In the genomic region with DNA sequence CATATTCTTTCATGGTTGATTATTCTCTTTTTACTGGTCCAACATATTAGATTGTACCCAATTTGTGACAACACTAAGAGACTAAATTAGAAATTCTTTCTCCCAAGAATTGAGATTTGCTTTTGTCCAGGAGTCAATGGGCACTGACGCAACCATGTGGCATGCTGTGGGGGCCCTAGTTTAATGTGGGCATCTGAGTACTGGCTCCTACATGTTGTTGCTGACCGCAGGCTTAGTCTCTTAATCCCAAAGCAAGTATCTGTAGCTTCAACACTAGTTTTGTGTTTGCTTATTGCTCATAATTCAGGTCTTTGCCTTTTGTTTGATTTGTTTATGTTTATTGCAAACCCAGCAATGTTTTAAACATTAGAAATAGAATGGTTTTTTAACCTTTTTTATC, we compare ENCODE assay signal across 31 cellular contexts.
"Had no signal": no experiment of that assay in that cellular context is flagged by ENCODE, and none has a peak within 500 bp of the region (broad histone marks: within the 10 kb centered on the region; RNA-seq: fewer than 3 reads in every experiment).

No MANE protein-coding gene starts in this region.

- H3K36me3 ChIP-seq: adrenal gland, brain microvascular endothelial cell, breast epithelium had no signal

- H3K4me3 ChIP-seq: adrenal gland, body of pancreas, breast epithelium had no signal

- DNase-seq: activated B cell treated with CpG ODN at 0.5 μM for 24 hours; activated CD4-positive, alpha-beta memory T cell treated with anti-CD3 and anti-CD28 coated beads for 36 hours; activated CD4-positive, alpha-beta T cell treated with anti-CD3 and anti-CD28 coated beads for 4 hours; activated CD4-positive, alpha-beta T cell treated with anti-CD3 and anti-CD28 coated beads, Interleukin-2, amount 10 ng/mL, durations not matched to agents 24 days and 14 days; activated CD4-positive, alpha-beta T cell treated with anti-CD3 and anti-CD28 coated beads, Interleukin-2, amount 50 U/mL, for 1 hour; activated CD4-positive, alpha-beta T cell treated with anti-CD3 and anti-CD28 coated beads, Interleukin-2, amount 50 U/mL, for 4 hours; activated CD4-positive, CD25-positive, alpha-beta regulatory T cell treated with anti-CD3 and anti-CD28 coated beads, Interleukin-2, amount 50 U/mL, for 72 hours; activated CD8-positive, alpha-beta memory T cell treated with anti-CD3 and anti-CD28 coated beads, Interleukin-2, amount 50 U/mL, for 4 hours; activated CD8-positive, alpha-beta T cell treated with anti-CD3 and anti-CD28 coated beads for 36 hours; activated effector memory CD4-positive, alpha-beta T cell treated with anti-CD3 and anti-CD28 coated beads, Interleukin-2, amount 50 U/mL, for 16 hours; activated gamma-delta T cell treated with Interleukin-2 at 50 U/mL for 16 hours; activated naive CD4-positive, alpha-beta T cell; activated naive CD4-positive, alpha-beta T cell treated with anti-CD3 and anti-CD28 coated beads for 36 hours; activated naive CD4-positive, alpha-beta T cell treated with anti-CD3 and anti-CD28 coated beads, Interleukin-2, amount 50 U/mL, for 16 hours; activated naive CD8-positive, alpha-beta T cell treated with anti-CD3 and anti-CD28 coated beads for 36 hours; activated T-cell treated with anti-CD3 and anti-CD28 coated beads for 4 hours; activated T-cell treated with anti-CD3 and anti-CD28 coated beads, Interleukin-2, amount 50 U/mL, for 1 hour; activated T-cell treated with anti-CD3 and anti-CD28 coated beads, Interleukin-2, amount 50 U/mL, for 4 hours; activated T-cell treated with anti-CD3 and anti-CD28 coated beads, Interleukin-2, amount 50 U/mL, for 72 hours; adrenal gland; amniotic stem cell; aorta; body of pancreas; brain microvascular endothelial cell; central memory CD4-positive, alpha-beta T cell; T-helper 2 cell; T-helper 9 cell had no signal

- H3K27ac ChIP-seq: adrenal gland, body of pancreas, brain microvascular endothelial cell, breast epithelium, VCaP had no signal

- H3K4me1 ChIP-seq: adrenal gland, body of pancreas, breast epithelium had no signal

- H3K27me3 ChIP-seq: adrenal gland, body of pancreas, brain microvascular endothelial cell, breast epithelium had no signal

- ATAC-seq: activated CD8-positive, alpha-beta T cell treated with anti-CD3 and anti-CD28 coated beads for 36 hours; activated naive CD4-positive, alpha-beta T cell treated with anti-CD3 and anti-CD28 coated beads, Interleukin-2, amount 50 U/mL, for 72 hours; activated T-cell treated with anti-CD3 and anti-CD28 coated beads, Interleukin-2, amount 50 U/mL, for 4 hours; activated T-cell treated with anti-CD3 and anti-CD28 coated beads, Interleukin-2, amount 50 U/mL, for 72 hours; activated T-helper 17 cell treated with anti-CD3 and anti-CD28 coated beads, Interleukin-2, amount 50 U/mL, for 72 hours; body of pancreas had no signal

- H3K9me3 ChIP-seq: adrenal gland, body of pancreas, breast epithelium had no signal
